ENCODE assay signal across 14 cellular contexts in genomic region chr12:50507474-50507838, GRCh38. TPM values are rescaled to one million over a fixed set of nuclear protein-coding genes. Genes with fewer than 3 reads are reported as not detected.
DNase-seq lines count a peak whose midpoint lies in the region; ATAC-seq and TF ChIP-seq lines count a peak whose summit lies in the region.
"Had no signal": no experiment of that assay in that cellular context is flagged by ENCODE, and none has a peak within 500 bp of the region (broad histone marks: within the 10 kb centered on the region; RNA-seq: fewer than 3 reads in every experiment).

No MANE protein-coding gene starts in this region.

- ATAC-seq in Right ventricle myocardium inferior = no peak
- ATAC-seq in GM21529 (IDR thresholded peaks at IDR 0.05; ENCODE audit: unreplicated experiment) = no peak
- ATAC-seq in GM21390 (IDR thresholded peaks at IDR 0.05; ENCODE audit: unreplicated experiment) = no peak
- ATAC-seq: body of pancreas had no signal

- intact Hi-C loops in dorsolateral prefrontal cortex (cut with DNase I) (loop anchor here (5.0 to 10.0 kb wide), 4 partner anchors 65 to 257 kb away; partner anchors contain the start of gene ATF1 (in 1 of the 2)), sigmoid colon (cut with DNase I) (loop anchor here (5.0 to 10.0 kb wide), 3 partner anchors 67 to 227 kb away; no protein-coding TSS in a partner anchor), Right ventricle myocardium inferior (cut with DNase I) (loop anchor here (5.0 kb wide), 1 partner anchor 220 kb away; no protein-coding TSS in a partner anchor)

- H3K27ac ChIP-seq in BLaER1 = no peak overlapping the region
- peak overlapping the region in 58 of 59 donors; percentile 89 to 100 (median 99) for H3K27ac ChIP-seq in dorsolateral prefrontal cortex
- H3K27ac ChIP-seq in neural cell (ENCODE audit: low read length) = peak overlapping the region; percentile 89
- H3K27ac ChIP-seq in sigmoid colon = peak overlapping the region in 2 of 4 donors; percentile 92 to 97
- H3K27ac ChIP-seq: ovary, tibial artery had no signal

- H3K4me3 ChIP-seq in BLaER1 = no peak overlapping the region
- peak overlapping the region; percentile 85 for H3K4me3 ChIP-seq in Loucy (ENCODE audit: low read length, poor library complexity, severe bottlenecking)
- peak overlapping the region; percentile 65 to 97 (median 90) for H3K4me3 ChIP-seq in dorsolateral prefrontal cortex
- H3K4me3 ChIP-seq in neural cell (ENCODE audit: low read length) = peak overlapping the region; percentile 71
- no peak overlapping the region for H3K4me3 ChIP-seq in sigmoid colon
- H3K4me3 ChIP-seq: body of pancreas, tibial artery had no signal

- DNase-seq in dorsolateral prefrontal cortex (no peak), sigmoid colon (no peak), Right ventricle myocardium inferior (ENCODE audit: missing footprints) (no peak)
- DNase-seq: activated CD8-positive, alpha-beta memory T cell treated with anti-CD3 and anti-CD28 coated beads for 24 hours; body of pancreas; MM.1S; NCI-H524 treated with DMSO at 0.1 percent for 48 hours; ovary; tibial artery had no signal

- peaks cover 76% of the 10 kb centered on the region for H3K79me2 ChIP-seq in Loucy (ENCODE audit: insufficient read depth, low read length)
- H3K79me2 ChIP-seq in neural cell (replicated peaks; ENCODE audit: insufficient read depth, low read length) = peaks cover 69% of the 10 kb centered on the region

- 71 to 83% methylated on average over 11 of the region's 11 CpGs for WGBS in sigmoid colon, 2 donors

- no peak for TF ChIP-seq RAD21 in neural cell (conservative IDR thresholded peaks at IDR 0.05)

- H3K4me2 ChIP-seq in BLaER1 (peak overlapping the region; percentile 87), Loucy (ENCODE audit: low read depth, low read length, poor library complexity, severe bottlenecking) (peak overlapping the region; percentile 97), neural cell (ENCODE audit: low read length) (peak overlapping the region; percentile 99)

- H2AFZ ChIP-seq in Loucy (ENCODE audit: low read length) (no peak overlapping the region), neural cell (ENCODE audit: low read depth, low read length) (no peak overlapping the region)

- H3K36me3 ChIP-seq in BLaER1 (0 out of 2 replicates have a peak, but pooled peaks cover 3% of the 10 kb centered on the region), Loucy (ENCODE audit: insufficient read depth, low read length) (no peaks in the 10 kb centered on the region), neural cell (ENCODE audit: insufficient read depth, low read length) (no peaks in the 10 kb centered on the region), sigmoid colon (no peaks in the 10 kb centered on the region)
- H3K36me3 ChIP-seq: ovary, tibial artery had no signal

- H3K9ac ChIP-seq in BLaER1 (peak overlapping the region; percentile 97), Loucy (ENCODE audit: low read depth, low read length, poor library complexity, severe bottlenecking) (peak overlapping the region; percentile 81), neural cell (ENCODE audit: low read length) (peak overlapping the region; percentile 93)

- H3K9me3 ChIP-seq in BLaER1 = no peaks in the 10 kb centered on the region
- no peaks in the 10 kb centered on the region for H3K9me3 ChIP-seq in Loucy (ENCODE audit: insufficient read depth, low read depth, low read length)
- H3K9me3 ChIP-seq in neural cell (ENCODE audit: low read length) = no peaks in the 10 kb centered on the region
- no peaks in the 10 kb centered on the region for H3K9me3 ChIP-seq in sigmoid colon
- H3K9me3 ChIP-seq: body of pancreas, ovary, tibial artery had no signal

- no peaks in the 10 kb centered on the region for H3K9me2 ChIP-seq in Loucy (replicated peaks; ENCODE audit: low read depth, low read length)
- H3K9me2 ChIP-seq in neural cell (ENCODE audit: insufficient read depth, low read length) = no peaks in the 10 kb centered on the region

- TF ChIP-seq CTCF in Loucy (conservative IDR thresholded peaks at IDR 0.05; ENCODE audit: low read length) (no peak), dorsolateral prefrontal cortex (IDR thresholded peaks at IDR 0.05 in 54 of 56, conservative IDR thresholded peaks at IDR 0.05 in 2 of 56; ENCODE audit: low read depth in 1 of 56, partially characterized antibody in 56 of 56) (no peak), neural cell (IDR thresholded peaks at IDR 0.05; ENCODE audit: poor library complexity, severe bottlenecking) (no peak), sigmoid colon (IDR thresholded peaks at IDR 0.05) (no peak)

- TF ChIP-seq EP300 in neural cell (conservative IDR thresholded peaks at IDR 0.05; ENCODE audit: poor library complexity, severe bottlenecking) (no peak), sigmoid colon (IDR thresholded peaks at IDR 0.05) (no peak)

- H3K4me1 ChIP-seq in BLaER1 (peaks cover 32% of the 10 kb centered on the region), Loucy (ENCODE audit: insufficient read depth, low read length, poor library complexity, severe bottlenecking) (peaks cover 46% of the 10 kb centered on the region), sigmoid colon (peaks cover 0 to 41% (median 32%) of the 10 kb centered on the region in 4 donors)

- H3K27me3 ChIP-seq in BLaER1 = no peaks in the 10 kb centered on the region
- no peaks in the 10 kb centered on the region for H3K27me3 ChIP-seq in Loucy (ENCODE audit: insufficient read depth, low read length, poor library complexity, severe bottlenecking)
- no peaks in the 10 kb centered on the region for H3K27me3 ChIP-seq in dorsolateral prefrontal cortex
- no peaks in the 10 kb centered on the region for H3K27me3 ChIP-seq in neural cell (ENCODE audit: insufficient read depth, low read depth, low read length)
- no peaks in the 10 kb centered on the region for H3K27me3 ChIP-seq in sigmoid colon
- H3K27me3 ChIP-seq: body of pancreas, ovary, tibial artery had no signal

- H3F3A ChIP-seq in Loucy (ENCODE audit: low read depth) (no peaks in the 10 kb centered on the region), neural cell (ENCODE audit: insufficient read depth, low read length, poor library complexity, severe bottlenecking) (no peaks in the 10 kb centered on the region)

- no peak for TF ChIP-seq POLR2A in sigmoid colon (IDR thresholded peaks at IDR 0.05)

- peaks cover 60% of the 10 kb centered on the region for H4K20me1 ChIP-seq in BLaER1
- H4K20me1 ChIP-seq in Loucy (ENCODE audit: insufficient read depth, low read length, poor library complexity, severe bottlenecking) = peaks cover 37% of the 10 kb centered on the region
- peaks cover 4% of the 10 kb centered on the region for H4K20me1 ChIP-seq in neural cell (ENCODE audit: insufficient read depth)

TF ChIP-seq in neural cell, 6 proteins besides CTCF, POLR2A, EP300 and RAD21:
- TF ChIP-seq REST (IDR thresholded peaks at IDR 0.05; ENCODE audit: borderline replicate concordance) = no peak
- TF ChIP-seq MXI1 (conservative IDR thresholded peaks at IDR 0.05; ENCODE audit: poor library complexity, severe bottlenecking) = no peak
- TF ChIP-seq POLR2AphosphoS5 (IDR thresholded peaks at IDR 0.05) = no peak
- no peak for TF ChIP-seq TAF1 (IDR thresholded peaks at IDR 0.05; ENCODE audit: low read depth)
- TF ChIP-seq SMC3 (conservative IDR thresholded peaks at IDR 0.05; ENCODE audit: poor library complexity) = no peak
- no peak for TF ChIP-seq EZH2 (IDR thresholded peaks at IDR 0.05; ENCODE audit: borderline replicate concordance, insufficient read depth, low read length, poor library complexity, severe bottlenecking)

RNA-seq across cellular contexts. Expression of gene DIP2B, which starts 2.7 kb away (rescaled TPM):
- total RNA-seq in dorsolateral prefrontal cortex (100 to 1,000 TPM in 28 of 120 experiments, 10 to 100 TPM in 92; 46.7 to 192 (median 81.6) TPM), sigmoid colon (10 to 100 TPM; 16.4 to 28.0 (median 22.0) TPM), Right ventricle myocardium inferior (9.4 TPM)
- polyA plus RNA-seq in neural cell (43.4 and 44.0 TPM in 2 replicates), sigmoid colon (10 to 100 TPM in 1 of 3 donors, 1 to 10 TPM in 2; 7.2 to 13.1 (median 9.0) TPM)
- polyA minus RNA-seq in neural cell = 151 and 164 TPM in 2 replicates

Comparison
In these comparisons a context has a peak if more than half of its experiments do, and no peak if none do; other contexts are left out.
1. H3K4me3 ChIP-seq: peak in Loucy (single experiment), dorsolateral prefrontal cortex (59 of 59) and neural cell (single experiment); none in BLaER1 (single experiment) and sigmoid colon (0 of 4).
2. Peak in every context shown above with its lines, with median percentiles within 50 percentile points of each other: H3K4me2 ChIP-seq and H3K9ac ChIP-seq.